In the genomic region with DNA sequence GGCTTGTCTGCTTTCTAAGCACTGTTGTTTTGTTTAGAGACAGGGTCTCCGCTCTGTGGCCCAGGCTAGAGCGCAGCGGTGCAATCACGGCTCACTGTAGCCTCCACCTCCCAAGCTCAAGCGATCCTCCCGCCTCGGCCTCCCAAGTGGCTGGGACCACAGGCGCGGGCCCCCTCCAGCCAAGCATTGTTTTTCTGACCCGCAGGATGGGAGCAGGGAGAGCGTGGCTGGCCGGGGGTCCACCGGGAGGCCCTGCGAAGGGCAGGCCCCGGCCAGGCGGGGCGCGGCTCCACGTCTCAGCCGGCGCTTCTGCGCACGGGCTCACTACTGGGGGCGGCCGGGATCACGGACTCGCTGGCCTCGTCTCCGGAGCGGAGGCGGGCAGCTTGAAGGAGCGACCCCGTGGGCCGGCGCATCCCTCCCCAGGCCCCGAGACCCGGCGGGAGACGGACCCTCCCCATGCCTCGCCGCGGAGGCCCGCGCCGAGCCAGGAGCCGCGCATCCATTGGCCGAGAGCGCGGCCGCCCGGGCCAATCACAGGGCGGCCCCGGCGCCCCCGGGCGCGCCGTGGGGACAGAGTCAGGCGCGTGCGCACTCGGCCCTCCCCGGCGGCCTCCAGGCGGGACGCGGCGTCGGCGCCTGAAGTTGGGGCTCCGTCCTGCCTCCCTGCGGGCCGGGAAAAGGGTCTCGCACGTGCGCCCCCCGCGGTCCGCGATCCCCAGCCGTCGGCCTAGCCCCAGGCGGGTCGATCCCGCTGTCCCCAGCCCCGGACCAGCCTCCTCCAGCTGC, we compare ENCODE assay signal across 1 cellular context.
A peak's percentile ranks its signal among the peaks of the same experiment; 100 is the strongest.
TF ChIP-seq lines count a peak whose summit lies in the region.

No MANE protein-coding gene starts in this region.

TF ChIP-seq in HepG2, 621 proteins besides CTCF, POLR2A, EP300 and RAD21 (continued from another document and continues in another):
- TF ChIP-seq MTA3 (CRISPR knock-in tag; IDR thresholded peaks at IDR 0.05) = no peak
- TF ChIP-seq SRY (CRISPR knock-in tag; IDR thresholded peaks at IDR 0.05) = peak; percentile 57; the same call in 1 of the 2 replicates
- TF ChIP-seq, protein P1, sequence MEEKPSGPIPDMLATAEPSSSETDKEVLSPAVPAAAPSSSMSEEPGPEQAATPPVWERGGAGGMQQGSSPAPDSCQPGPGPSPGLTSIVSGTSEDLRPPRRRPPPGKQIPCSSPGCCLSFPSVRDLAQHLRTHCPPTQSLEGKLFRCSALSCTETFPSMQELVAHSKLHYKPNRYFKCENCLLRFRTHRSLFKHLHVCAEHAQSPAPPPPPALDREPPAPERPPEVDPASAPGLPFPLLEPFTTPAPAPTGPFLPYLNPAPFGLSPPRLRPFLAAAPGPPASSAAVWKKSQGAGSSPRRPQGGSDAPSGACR (CRISPR knock-in tag; IDR thresholded peaks at IDR 0.05) = no peak
- TF ChIP-seq, protein P2, sequence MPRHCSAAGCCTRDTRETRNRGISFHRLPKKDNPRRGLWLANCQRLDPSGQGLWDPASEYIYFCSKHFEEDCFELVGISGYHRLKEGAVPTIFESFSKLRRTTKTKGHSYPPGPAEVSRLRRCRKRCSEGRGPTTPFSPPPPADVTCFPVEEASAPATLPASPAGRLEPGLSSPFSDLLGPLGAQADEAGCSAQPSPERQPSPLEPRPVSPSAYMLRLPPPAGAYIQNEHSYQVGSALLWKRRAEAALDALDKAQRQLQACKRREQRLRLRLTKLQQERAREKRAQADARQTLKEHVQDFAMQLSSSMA (CRISPR knock-in tag; IDR thresholded peaks at IDR 0.05) = no peak; the same call in 1 of the 2 replicates
- TF ChIP-seq GATAD2A (CRISPR knock-in tag; IDR thresholded peaks at IDR 0.05) = no peak
- no peak for TF ChIP-seq KMT2B (CRISPR knock-in tag; IDR thresholded peaks at IDR 0.05)
- no peak for TF ChIP-seq ZNF317 (CRISPR knock-in tag; IDR thresholded peaks at IDR 0.05)
- no peak for TF ChIP-seq SOX5 (CRISPR knock-in tag; IDR thresholded peaks at IDR 0.05; ENCODE audit: borderline replicate concordance)
- TF ChIP-seq RFXAP (CRISPR knock-in tag; IDR thresholded peaks at IDR 0.05; ENCODE audit: borderline replicate concordance) = peak; percentile 77; the same call in 1 of the 2 replicates
- no peak; the same call in 1 of the 2 replicates for TF ChIP-seq NFKB2 (CRISPR knock-in tag; IDR thresholded peaks at IDR 0.05; ENCODE audit: borderline replicate concordance)
- TF ChIP-seq ZNF570 (CRISPR knock-in tag; IDR thresholded peaks at IDR 0.05; ENCODE audit: borderline replicate concordance) = no peak
- TF ChIP-seq, protein P3, sequence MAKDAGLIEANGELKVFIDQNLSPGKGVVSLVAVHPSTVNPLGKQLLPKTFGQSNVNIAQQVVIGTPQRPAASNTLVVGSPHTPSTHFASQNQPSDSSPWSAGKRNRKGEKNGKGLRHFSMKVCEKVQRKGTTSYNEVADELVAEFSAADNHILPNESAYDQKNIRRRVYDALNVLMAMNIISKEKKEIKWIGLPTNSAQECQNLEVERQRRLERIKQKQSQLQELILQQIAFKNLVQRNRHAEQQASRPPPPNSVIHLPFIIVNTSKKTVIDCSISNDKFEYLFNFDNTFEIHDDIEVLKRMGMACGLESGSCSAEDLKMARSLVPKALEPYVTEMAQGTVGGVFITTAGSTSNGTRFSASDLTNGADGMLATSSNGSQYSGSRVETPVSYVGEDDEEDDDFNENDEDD (CRISPR knock-in tag; IDR thresholded peaks at IDR 0.05; ENCODE audit: borderline replicate concordance) = peak; percentile 92
- TF ChIP-seq, protein P4, sequence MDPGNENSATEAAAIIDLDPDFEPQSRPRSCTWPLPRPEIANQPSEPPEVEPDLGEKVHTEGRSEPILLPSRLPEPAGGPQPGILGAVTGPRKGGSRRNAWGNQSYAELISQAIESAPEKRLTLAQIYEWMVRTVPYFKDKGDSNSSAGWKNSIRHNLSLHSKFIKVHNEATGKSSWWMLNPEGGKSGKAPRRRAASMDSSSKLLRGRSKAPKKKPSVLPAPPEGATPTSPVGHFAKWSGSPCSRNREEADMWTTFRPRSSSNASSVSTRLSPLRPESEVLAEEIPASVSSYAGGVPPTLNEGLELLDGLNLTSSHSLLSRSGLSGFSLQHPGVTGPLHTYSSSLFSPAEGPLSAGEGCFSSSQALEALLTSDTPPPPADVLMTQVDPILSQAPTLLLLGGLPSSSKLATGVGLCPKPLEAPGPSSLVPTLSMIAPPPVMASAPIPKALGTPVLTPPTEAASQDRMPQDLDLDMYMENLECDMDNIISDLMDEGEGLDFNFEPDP (CRISPR knock-in tag; conservative IDR thresholded peaks at IDR 0.05) = no peak; the same call in 1 of the 2 replicates
- TF ChIP-seq, protein P5, sequence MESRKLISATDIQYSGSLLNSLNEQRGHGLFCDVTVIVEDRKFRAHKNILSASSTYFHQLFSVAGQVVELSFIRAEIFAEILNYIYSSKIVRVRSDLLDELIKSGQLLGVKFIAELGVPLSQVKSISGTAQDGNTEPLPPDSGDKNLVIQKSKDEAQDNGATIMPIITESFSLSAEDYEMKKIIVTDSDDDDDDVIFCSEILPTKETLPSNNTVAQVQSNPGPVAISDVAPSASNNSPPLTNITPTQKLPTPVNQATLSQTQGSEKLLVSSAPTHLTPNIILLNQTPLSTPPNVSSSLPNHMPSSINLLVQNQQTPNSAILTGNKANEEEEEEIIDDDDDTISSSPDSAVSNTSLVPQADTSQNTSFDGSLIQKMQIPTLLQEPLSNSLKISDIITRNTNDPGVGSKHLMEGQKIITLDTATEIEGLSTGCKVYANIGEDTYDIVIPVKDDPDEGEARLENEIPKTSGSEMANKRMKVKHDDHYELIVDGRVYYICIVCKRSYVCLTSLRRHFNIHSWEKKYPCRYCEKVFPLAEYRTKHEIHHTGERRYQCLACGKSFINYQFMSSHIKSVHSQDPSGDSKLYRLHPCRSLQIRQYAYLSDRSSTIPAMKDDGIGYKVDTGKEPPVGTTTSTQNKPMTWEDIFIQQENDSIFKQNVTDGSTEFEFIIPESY (CRISPR knock-in tag; IDR thresholded peaks at IDR 0.05) = peak; percentile 46
- TF ChIP-seq, protein P6, sequence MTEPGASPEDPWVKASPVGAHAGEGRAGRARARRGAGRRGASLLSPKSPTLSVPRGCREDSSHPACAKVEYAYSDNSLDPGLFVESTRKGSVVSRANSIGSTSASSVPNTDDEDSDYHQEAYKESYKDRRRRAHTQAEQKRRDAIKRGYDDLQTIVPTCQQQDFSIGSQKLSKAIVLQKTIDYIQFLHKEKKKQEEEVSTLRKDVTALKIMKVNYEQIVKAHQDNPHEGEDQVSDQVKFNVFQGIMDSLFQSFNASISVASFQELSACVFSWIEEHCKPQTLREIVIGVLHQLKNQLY (CRISPR knock-in tag; IDR thresholded peaks at IDR 0.05) = no peak
- no peak for TF ChIP-seq ZNF124 (CRISPR knock-in tag; IDR thresholded peaks at IDR 0.05)
- peak; percentile 36 for TF ChIP-seq MED1 (CRISPR knock-in tag; IDR thresholded peaks at IDR 0.05)
- no peak for TF ChIP-seq GZF1 (CRISPR knock-in tag; IDR thresholded peaks at IDR 0.05)
- no peak for TF ChIP-seq SUZ12 (IDR thresholded peaks at IDR 0.05; ENCODE audit: low read depth, low read length)
- TF ChIP-seq TRIM24 (CRISPR knock-in tag; IDR thresholded peaks at IDR 0.05) = no peak
- TF ChIP-seq SIN3A (IDR thresholded peaks at IDR 0.05; ENCODE audit: borderline replicate concordance, low read depth, low read length) = no peak
- TF ChIP-seq, protein P7, sequence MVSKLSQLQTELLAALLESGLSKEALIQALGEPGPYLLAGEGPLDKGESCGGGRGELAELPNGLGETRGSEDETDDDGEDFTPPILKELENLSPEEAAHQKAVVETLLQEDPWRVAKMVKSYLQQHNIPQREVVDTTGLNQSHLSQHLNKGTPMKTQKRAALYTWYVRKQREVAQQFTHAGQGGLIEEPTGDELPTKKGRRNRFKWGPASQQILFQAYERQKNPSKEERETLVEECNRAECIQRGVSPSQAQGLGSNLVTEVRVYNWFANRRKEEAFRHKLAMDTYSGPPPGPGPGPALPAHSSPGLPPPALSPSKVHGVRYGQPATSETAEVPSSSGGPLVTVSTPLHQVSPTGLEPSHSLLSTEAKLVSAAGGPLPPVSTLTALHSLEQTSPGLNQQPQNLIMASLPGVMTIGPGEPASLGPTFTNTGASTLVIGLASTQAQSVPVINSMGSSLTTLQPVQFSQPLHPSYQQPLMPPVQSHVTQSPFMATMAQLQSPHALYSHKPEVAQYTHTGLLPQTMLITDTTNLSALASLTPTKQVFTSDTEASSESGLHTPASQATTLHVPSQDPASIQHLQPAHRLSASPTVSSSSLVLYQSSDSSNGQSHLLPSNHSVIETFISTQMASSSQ (IDR thresholded peaks at IDR 0.05; ENCODE audit: low read depth) = no peak
- TF ChIP-seq, protein P7 (CRISPR knock-in tag; IDR thresholded peaks at IDR 0.05; ENCODE audit: borderline replicate concordance) = peak; percentile 48; the same call in 1 of the 2 replicates
- TF ChIP-seq HMG20A (CRISPR knock-in tag; IDR thresholded peaks at IDR 0.05; ENCODE audit: borderline replicate concordance) = no peak
- TF ChIP-seq, protein P8, sequence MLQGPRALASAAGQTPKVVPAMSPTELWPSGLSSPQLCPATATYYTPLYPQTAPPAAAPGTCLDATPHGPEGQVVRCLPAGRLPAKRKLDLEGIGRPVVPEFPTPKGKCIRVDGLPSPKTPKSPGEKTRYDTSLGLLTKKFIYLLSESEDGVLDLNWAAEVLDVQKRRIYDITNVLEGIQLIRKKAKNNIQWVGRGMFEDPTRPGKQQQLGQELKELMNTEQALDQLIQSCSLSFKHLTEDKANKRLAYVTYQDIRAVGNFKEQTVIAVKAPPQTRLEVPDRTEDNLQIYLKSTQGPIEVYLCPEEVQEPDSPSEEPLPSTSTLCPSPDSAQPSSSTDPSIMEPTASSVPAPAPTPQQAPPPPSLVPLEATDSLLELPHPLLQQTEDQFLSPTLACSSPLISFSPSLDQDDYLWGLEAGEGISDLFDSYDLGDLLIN (CRISPR knock-in tag; IDR thresholded peaks at IDR 0.05; ENCODE audit: borderline replicate concordance) = 0 out of 2 replicates have a peak, but pooled peaks have one; percentile 47
- TF ChIP-seq, protein P9, sequence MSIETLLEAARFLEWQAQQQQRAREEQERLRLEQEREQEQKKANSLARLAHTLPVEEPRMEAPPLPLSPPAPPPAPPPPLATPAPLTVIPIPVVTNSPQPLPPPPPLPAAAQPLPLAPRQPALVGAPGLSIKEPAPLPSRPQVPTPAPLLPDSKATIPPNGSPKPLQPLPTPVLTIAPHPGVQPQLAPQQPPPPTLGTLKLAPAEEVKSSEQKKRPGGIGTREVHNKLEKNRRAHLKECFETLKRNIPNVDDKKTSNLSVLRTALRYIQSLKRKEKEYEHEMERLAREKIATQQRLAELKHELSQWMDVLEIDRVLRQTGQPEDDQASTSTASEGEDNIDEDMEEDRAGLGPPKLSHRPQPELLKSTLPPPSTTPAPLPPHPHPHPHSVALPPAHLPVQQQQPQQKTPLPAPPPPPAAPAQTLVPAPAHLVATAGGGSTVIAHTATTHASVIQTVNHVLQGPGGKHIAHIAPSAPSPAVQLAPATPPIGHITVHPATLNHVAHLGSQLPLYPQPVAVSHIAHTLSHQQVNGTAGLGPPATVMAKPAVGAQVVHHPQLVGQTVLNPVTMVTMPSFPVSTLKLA (IDR thresholded peaks at IDR 0.05) = no peak
- no peak for TF ChIP-seq REL (CRISPR knock-in tag; conservative IDR thresholded peaks at IDR 0.05)
- peak; percentile 76 for TF ChIP-seq TOPORS (CRISPR knock-in tag; IDR thresholded peaks at IDR 0.05)
- TF ChIP-seq, protein P10, sequence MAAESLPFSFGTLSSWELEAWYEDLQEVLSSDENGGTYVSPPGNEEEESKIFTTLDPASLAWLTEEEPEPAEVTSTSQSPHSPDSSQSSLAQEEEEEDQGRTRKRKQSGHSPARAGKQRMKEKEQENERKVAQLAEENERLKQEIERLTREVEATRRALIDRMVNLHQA (CRISPR knock-in tag; IDR thresholded peaks at IDR 0.05) = no peak
- no peak for TF ChIP-seq AGO1 (IDR thresholded peaks at IDR 0.05; ENCODE audit: low read depth, low read length, poor library complexity, severe bottlenecking)
- no peak; the same call in 1 of the 2 replicates for TF ChIP-seq HNF4G (IDR thresholded peaks at IDR 0.05; ENCODE audit: borderline replicate concordance, low read depth, low read length)
- TF ChIP-seq HNF4G (CRISPR knock-in tag; IDR thresholded peaks at IDR 0.05; ENCODE audit: borderline replicate concordance, low read depth) = no peak
- 0 out of 2 replicates have a peak, but pooled peaks have one; percentile 42 for TF ChIP-seq ZMAT3 (CRISPR knock-in tag; conservative IDR thresholded peaks at IDR 0.05)
- TF ChIP-seq, protein P11, sequence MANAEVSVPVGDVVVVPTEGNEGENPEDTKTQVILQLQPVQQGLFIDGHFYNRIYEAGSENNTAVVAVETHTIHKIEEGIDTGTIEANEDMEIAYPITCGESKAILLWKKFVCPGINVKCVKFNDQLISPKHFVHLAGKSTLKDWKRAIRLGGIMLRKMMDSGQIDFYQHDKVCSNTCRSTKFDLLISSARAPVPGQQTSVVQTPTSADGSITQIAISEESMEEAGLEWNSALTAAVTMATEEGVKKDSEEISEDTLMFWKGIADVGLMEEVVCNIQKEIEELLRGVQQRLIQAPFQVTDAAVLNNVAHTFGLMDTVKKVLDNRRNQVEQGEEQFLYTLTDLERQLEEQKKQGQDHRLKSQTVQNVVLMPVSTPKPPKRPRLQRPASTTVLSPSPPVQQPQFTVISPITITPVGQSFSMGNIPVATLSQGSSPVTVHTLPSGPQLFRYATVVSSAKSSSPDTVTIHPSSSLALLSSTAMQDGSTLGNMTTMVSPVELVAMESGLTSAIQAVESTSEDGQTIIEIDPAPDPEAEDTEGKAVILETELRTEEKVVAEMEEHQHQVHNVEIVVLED (CRISPR knock-in tag; IDR thresholded peaks at IDR 0.05; ENCODE audit: borderline replicate concordance) = no peak
- TF ChIP-seq JUN (CRISPR knock-in tag; IDR thresholded peaks at IDR 0.05) = no peak
- TF ChIP-seq ZNF577 (CRISPR knock-in tag; IDR thresholded peaks at IDR 0.05; ENCODE audit: borderline replicate concordance, low read depth) = no peak
- TF ChIP-seq ZFYVE20 (CRISPR knock-in tag; IDR thresholded peaks at IDR 0.05; ENCODE audit: borderline replicate concordance, low read depth) = 0 out of 2 replicates have a peak, but pooled peaks have one; percentile 84
- TF ChIP-seq ZFY (CRISPR knock-in tag; IDR thresholded peaks at IDR 0.05) = peak; percentile 84
- 0 out of 2 replicates have a peak, but pooled peaks have one; percentile 55 for TF ChIP-seq ZNF747 (CRISPR knock-in tag; IDR thresholded peaks at IDR 0.05; ENCODE audit: borderline replicate concordance)
- TF ChIP-seq, protein P12, sequence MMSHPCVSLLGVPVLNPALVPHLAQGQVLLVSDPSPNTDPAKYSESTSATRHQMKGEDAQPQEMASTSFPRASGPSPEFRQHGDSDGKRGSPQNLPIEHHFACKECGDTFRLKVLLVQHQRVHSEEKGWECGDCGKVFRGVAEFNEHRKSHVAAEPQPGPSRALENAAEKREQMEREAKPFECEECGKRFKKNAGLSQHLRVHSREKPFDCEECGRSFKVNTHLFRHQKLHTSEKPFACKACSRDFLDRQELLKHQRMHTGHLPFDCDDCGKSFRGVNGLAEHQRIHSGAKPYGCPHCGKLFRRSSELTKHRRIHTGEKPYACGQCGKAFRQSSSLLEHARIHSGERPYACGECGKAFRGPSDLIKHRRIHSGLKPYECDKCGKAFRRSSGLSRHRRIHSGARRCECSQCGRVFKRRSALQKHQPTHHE (CRISPR knock-in tag; IDR thresholded peaks at IDR 0.05; ENCODE audit: borderline replicate concordance) = peak; percentile 67; the same call in 1 of the 2 replicates
